In genomic region chr11:47466201-47466600, GRCh38 we compare ENCODE assay signal across 15 cellular contexts. TPM values are rescaled to one million over a fixed set of nuclear protein-coding genes. Genes with fewer than 3 reads are reported as not detected.
A peak's percentile ranks its signal among the peaks of the same experiment; 100 is the strongest.
DNase-seq lines count a peak whose midpoint lies in the region; ATAC-seq and TF ChIP-seq lines count a peak whose summit lies in the region.
"Had no signal": no experiment of that assay in that cellular context is flagged by ENCODE, and none has a peak within 500 bp of the region (broad histone marks: within the 10 kb centered on the region; RNA-seq: fewer than 3 reads in every experiment).

No MANE protein-coding gene starts in this region.

- H3K9me3 ChIP-seq in osteoblast (ENCODE audit: low read depth, low read length), result no peaks in the 10 kb centered on the region

- DNase-seq in NCI-H69 (lab: John Stamatoyannopoulos, UW), result peak; percentile 54
- no peak for DNase-seq in endothelial cell (ENCODE audit: low spot score)
- DNase-seq in osteoblast (ENCODE audit: insufficient read length, low spot score, missing footprints), result no peak
- DNase-seq in GM19240 (ENCODE audit: insufficient read length, low spot score), result no peak
- DNase-seq in COLO829 (ENCODE audit: low spot score), result no peak
- DNase-seq in LoVo (ENCODE audit: low spot score), result no peak
- DNase-seq: activated B cell treated with CpG ODN at 0.5 μM for 24 hours; CD4-positive, alpha-beta T cell; effector CD4-positive, alpha-beta T cell; NCI-H510A; SIG-M5; stimulated activated CD4-positive, alpha-beta T cell treated with anti-CD3 and anti-CD28 coated beads, Interleukin-2, amount 100 ng/mL, for 24 hours; stimulated activated naive CD8-positive, alpha-beta T cell treated with anti-CD3 and anti-CD28 coated beads, Interleukin-15, amount 100 ng/mL, for 72 hours had no signal

- no peak for ATAC-seq in GM21786 (IDR thresholded peaks at IDR 0.05; ENCODE audit: unreplicated experiment)
- ATAC-seq: stimulated activated naive CD8-positive, alpha-beta T cell treated with anti-CD3 and anti-CD28 coated beads, Interleukin-15, amount 100 ng/mL, for 72 hours had no signal

- H3K4me3 ChIP-seq in ACC112 (ENCODE audit: low read depth, low read length) (peak overlapping the region; percentile 43), osteoblast (ENCODE audit: insufficient read depth, low read length) (no peak overlapping the region)

- H3K4me1 Mint-ChIP-seq in endothelial cell (ENCODE audit: unreplicated experiment), result peaks cover 49% of the 10 kb centered on the region
- H3K4me1 Mint-ChIP-seq: activated B cell treated with CpG ODN at 0.5 μM for 24 hours had no signal

- H3K27ac ChIP-seq in ACC112 (ENCODE audit: low read depth, low read length), result peak overlapping the region; percentile 77
- peak overlapping the region; percentile 22 for H3K27ac ChIP-seq in osteoblast (ENCODE audit: low read depth, low read length)

- peaks cover 27% of the 10 kb centered on the region for H3K36me3 Mint-ChIP-seq in endothelial cell (ENCODE audit: low read depth, unreplicated experiment)

- peak overlapping the region; percentile 57 for H3K4me2 ChIP-seq in osteoblast (ENCODE audit: insufficient read depth, low read length)

- peak overlapping the region; percentile 16 for H3K4me3 Mint-ChIP-seq in endothelial cell (ENCODE audit: unreplicated experiment)
- H3K4me3 Mint-ChIP-seq: activated B cell treated with CpG ODN at 0.5 μM for 24 hours; CD4-positive, alpha-beta T cell; stimulated activated naive CD8-positive, alpha-beta T cell treated with anti-CD3 and anti-CD28 coated beads, Interleukin-15, amount 100 ng/mL, for 72 hours had no signal

- no peak overlapping the region for H2AFZ ChIP-seq in ACC112 (ENCODE audit: low read length, unreplicated experiment)
- no peak overlapping the region for H2AFZ ChIP-seq in osteoblast (ENCODE audit: low read length)

- H3K36me3 ChIP-seq in ACC112 (ENCODE audit: insufficient read depth, low read length), result peaks cover 13% of the 10 kb centered on the region; the same call in 1 of the 2 replicates
- peaks cover 40% of the 10 kb centered on the region for H3K36me3 ChIP-seq in osteoblast (ENCODE audit: insufficient read depth, low read length)

- H3K79me2 ChIP-seq in ACC112 (ENCODE audit: control insufficient read depth, insufficient read depth, low read length, unreplicated experiment) (peaks cover 40% of the 10 kb centered on the region), osteoblast (ENCODE audit: insufficient read depth, low read length) (peaks cover 76% of the 10 kb centered on the region)

- TF ChIP-seq CTCF in endothelial cell (IDR thresholded peaks at IDR 0.05; ENCODE audit: unreplicated experiment) (no peak), osteoblast (IDR thresholded peaks at IDR 0.05; ENCODE audit: extremely low read depth, low read depth, low read length) (no peak)

- peaks cover 10% of the 10 kb centered on the region for H3K27me3 Mint-ChIP-seq in endothelial cell (ENCODE audit: unreplicated experiment)
- H3K27me3 Mint-ChIP-seq: activated B cell treated with CpG ODN at 0.5 μM for 24 hours; CD4-positive, alpha-beta T cell; stimulated activated naive CD8-positive, alpha-beta T cell treated with anti-CD3 and anti-CD28 coated beads, Interleukin-15, amount 100 ng/mL, for 72 hours had no signal

- H3K27ac Mint-ChIP-seq in endothelial cell (ENCODE audit: unreplicated experiment), result peak overlapping the region; percentile 90
- H3K27ac Mint-ChIP-seq: CD4-positive, alpha-beta T cell had no signal

- H3K27me3 ChIP-seq in ACC112 (ENCODE audit: insufficient read depth, low read length) (no peaks in the 10 kb centered on the region), osteoblast (ENCODE audit: insufficient read depth, low read length) (no peaks in the 10 kb centered on the region)

- peaks cover 20% of the 10 kb centered on the region for H4K20me1 ChIP-seq in osteoblast (ENCODE audit: insufficient read depth, low read length)

- H3K4me1 ChIP-seq in ACC112 (ENCODE audit: control insufficient read depth, insufficient read depth, low read length, unreplicated experiment), result peaks cover 52% of the 10 kb centered on the region
- peaks cover 41% of the 10 kb centered on the region for H3K4me1 ChIP-seq in osteoblast (ENCODE audit: insufficient read depth, low read length)

- H3K9me3 Mint-ChIP-seq in endothelial cell (ENCODE audit: unreplicated experiment), result no peaks in the 10 kb centered on the region
- H3K9me3 Mint-ChIP-seq: activated B cell treated with CpG ODN at 0.5 μM for 24 hours; CD4-positive, alpha-beta T cell; stimulated activated naive CD8-positive, alpha-beta T cell treated with anti-CD3 and anti-CD28 coated beads, Interleukin-15, amount 100 ng/mL, for 72 hours had no signal

RNA-seq across cellular contexts. Expression of gene RAPSN, which starts 17.3 kb away (rescaled TPM):
- total RNA-seq in endothelial cell (ENCODE audit: unreplicated experiment) (0.95 TPM), osteoblast (0.29 and 0.36 TPM in 2 replicates)

RNA-seq across cellular contexts. Expression of gene PSMC3, which starts 40.0 kb away (rescaled TPM):
- total RNA-seq in endothelial cell (ENCODE audit: unreplicated experiment), result 127 TPM
- 121 and 124 TPM in 2 replicates for total RNA-seq in osteoblast

RNA-seq across cellular contexts. Expression of gene SLC39A13, which starts 57.8 kb away (rescaled TPM):
- total RNA-seq in endothelial cell (ENCODE audit: unreplicated experiment), result 40.9 TPM
- total RNA-seq in osteoblast, result 52.5 and 78.9 TPM in 2 replicates
